ENCODE assay signal across 1 cellular context in the genomic region with DNA sequence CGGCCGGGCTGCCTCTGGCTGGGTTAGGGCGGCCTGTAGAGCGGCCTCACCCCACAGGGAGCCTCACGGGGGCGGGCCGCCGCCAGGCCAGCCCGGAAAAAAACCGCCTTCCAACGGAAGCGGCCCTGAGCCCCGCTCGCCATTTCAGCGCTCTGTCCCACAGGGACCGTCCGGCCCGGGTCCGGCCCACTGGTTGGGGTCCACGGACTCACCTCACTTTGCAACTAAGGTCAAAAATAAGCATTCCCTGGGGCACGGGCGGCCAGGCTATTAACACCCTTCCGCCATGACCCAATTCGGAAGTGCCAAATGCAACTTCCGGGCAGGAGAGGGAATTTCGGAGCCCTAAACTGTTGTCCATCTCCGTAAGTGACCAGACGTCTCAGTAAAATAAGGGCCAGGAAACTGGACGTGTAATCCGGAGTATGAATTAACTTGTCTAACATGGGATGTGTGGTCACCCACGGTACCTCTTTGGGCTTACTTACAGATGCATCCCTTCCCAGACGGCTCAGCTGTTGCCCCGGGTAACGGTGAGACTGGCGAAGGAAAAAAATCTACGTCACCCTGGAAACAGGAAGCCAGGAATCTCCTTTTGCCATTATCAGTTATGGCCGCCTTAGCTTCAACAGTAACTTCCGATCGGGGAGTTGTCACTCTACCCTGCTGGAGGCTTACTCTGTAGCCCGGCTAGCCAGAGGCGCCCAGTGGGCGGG.
TF ChIP-seq lines count a peak whose summit lies in the region.

A gene with protein sequence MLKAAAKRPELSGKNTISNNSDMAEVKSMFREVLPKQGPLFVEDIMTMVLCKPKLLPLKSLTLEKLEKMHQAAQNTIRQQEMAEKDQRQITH (minus strand): TSS at position 548 of the 716 bp plus-strand sequence. CDS start 1,023 bp downstream, outside the sequence.

TF ChIP-seq in HepG2, 621 proteins besides CTCF, POLR2A, EP300 and RAD21 (continued from another document and continues in another):
- TF ChIP-seq, protein P1, sequence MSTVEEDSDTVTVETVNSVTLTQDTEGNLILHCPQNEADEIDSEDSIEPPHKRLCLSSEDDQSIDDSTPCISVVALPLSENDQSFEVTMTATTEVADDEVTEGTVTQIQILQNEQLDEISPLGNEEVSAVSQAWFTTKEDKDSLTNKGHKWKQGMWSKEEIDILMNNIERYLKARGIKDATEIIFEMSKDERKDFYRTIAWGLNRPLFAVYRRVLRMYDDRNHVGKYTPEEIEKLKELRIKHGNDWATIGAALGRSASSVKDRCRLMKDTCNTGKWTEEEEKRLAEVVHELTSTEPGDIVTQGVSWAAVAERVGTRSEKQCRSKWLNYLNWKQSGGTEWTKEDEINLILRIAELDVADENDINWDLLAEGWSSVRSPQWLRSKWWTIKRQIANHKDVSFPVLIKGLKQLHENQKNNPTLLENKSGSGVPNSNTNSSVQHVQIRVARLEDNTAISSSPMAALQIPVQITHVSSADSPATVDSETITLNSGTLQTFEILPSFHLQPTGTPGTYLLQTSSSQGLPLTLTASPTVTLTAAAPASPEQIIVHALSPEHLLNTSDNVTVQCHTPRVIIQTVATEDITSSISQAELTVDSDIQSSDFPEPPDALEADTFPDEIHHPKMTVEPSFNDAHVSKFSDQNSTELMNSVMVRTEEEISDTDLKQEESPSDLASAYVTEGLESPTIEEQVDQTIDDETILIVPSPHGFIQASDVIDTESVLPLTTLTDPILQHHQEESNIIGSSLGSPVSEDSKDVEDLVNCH (CRISPR knock-in tag; IDR thresholded peaks at IDR 0.05), result no peak
- TF ChIP-seq PAX8 (CRISPR knock-in tag; IDR thresholded peaks at IDR 0.05; ENCODE audit: borderline replicate concordance), result no peak
- TF ChIP-seq, protein P2, sequence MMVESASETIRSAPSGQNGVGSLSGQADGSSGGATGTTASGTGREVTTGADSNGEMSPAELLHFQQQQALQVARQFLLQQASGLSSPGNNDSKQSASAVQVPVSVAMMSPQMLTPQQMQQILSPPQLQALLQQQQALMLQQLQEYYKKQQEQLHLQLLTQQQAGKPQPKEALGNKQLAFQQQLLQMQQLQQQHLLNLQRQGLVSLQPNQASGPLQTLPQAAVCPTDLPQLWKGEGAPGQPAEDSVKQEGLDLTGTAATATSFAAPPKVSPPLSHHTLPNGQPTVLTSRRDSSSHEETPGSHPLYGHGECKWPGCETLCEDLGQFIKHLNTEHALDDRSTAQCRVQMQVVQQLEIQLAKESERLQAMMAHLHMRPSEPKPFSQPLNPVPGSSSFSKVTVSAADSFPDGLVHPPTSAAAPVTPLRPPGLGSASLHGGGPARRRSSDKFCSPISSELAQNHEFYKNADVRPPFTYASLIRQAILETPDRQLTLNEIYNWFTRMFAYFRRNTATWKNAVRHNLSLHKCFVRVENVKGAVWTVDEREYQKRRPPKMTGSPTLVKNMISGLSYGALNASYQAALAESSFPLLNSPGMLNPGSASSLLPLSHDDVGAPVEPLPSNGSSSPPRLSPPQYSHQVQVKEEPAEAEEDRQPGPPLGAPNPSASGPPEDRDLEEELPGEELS (CRISPR knock-in tag; IDR thresholded peaks at IDR 0.05), result peak; percentile 12; the same call in 1 of the 2 replicates
- TF ChIP-seq ZNF232 (CRISPR knock-in tag; IDR thresholded peaks at IDR 0.05; ENCODE audit: borderline replicate concordance), result peak; percentile 71; the same call in 1 of the 2 replicates
- TF ChIP-seq, protein P3, sequence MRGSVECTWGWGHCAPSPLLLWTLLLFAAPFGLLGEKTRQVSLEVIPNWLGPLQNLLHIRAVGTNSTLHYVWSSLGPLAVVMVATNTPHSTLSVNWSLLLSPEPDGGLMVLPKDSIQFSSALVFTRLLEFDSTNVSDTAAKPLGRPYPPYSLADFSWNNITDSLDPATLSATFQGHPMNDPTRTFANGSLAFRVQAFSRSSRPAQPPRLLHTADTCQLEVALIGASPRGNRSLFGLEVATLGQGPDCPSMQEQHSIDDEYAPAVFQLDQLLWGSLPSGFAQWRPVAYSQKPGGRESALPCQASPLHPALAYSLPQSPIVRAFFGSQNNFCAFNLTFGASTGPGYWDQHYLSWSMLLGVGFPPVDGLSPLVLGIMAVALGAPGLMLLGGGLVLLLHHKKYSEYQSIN (CRISPR knock-in tag; IDR thresholded peaks at IDR 0.05; ENCODE audit: borderline replicate concordance), result no peak
- peak; percentile 94 for TF ChIP-seq YEATS4 (CRISPR knock-in tag; IDR thresholded peaks at IDR 0.05; ENCODE audit: borderline replicate concordance)
- TF ChIP-seq, protein P4, sequence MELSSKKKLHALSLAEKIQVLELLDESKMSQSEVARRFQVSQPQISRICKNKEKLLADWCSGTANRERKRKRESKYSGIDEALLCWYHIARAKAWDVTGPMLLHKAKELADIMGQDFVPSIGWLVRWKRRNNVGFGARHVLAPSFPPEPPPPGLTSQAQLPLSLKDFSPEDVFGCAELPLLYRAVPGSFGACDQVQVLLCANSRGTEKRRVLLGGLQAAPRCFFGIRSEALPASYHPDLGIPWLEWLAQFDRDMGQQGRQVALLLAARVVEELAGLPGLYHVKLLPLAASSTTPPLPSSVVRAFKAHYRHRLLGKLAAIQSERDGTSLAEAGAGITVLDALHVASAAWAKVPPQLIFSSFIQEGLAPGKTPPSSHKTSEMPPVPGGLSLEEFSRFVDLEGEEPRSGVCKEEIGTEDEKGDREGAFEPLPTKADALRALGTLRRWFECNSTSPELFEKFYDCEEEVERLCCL (CRISPR knock-in tag; IDR thresholded peaks at IDR 0.05; ENCODE audit: borderline replicate concordance), result no peak
- TF ChIP-seq ESRRA (CRISPR knock-in tag; IDR thresholded peaks at IDR 0.05; ENCODE audit: low read depth), result peak; percentile 23; the same call in 1 of the 2 replicates
- TF ChIP-seq RBM22 (optimal IDR thresholded peaks at IDR 0.05; ENCODE audit: low read length), result peak; percentile 95
- no peak for TF ChIP-seq NR1H2 (CRISPR knock-in tag; IDR thresholded peaks at IDR 0.05; ENCODE audit: borderline replicate concordance, low read depth)
- no peak for TF ChIP-seq FOXM1 (CRISPR knock-in tag; IDR thresholded peaks at IDR 0.05)
- TF ChIP-seq ONECUT2 (CRISPR knock-in tag; IDR thresholded peaks at IDR 0.05), result no peak; the same call in 1 of the 2 replicates
- no peak for TF ChIP-seq MAFF (IDR thresholded peaks at IDR 0.05; ENCODE audit: low read depth, low read length)
- TF ChIP-seq, protein P5, sequence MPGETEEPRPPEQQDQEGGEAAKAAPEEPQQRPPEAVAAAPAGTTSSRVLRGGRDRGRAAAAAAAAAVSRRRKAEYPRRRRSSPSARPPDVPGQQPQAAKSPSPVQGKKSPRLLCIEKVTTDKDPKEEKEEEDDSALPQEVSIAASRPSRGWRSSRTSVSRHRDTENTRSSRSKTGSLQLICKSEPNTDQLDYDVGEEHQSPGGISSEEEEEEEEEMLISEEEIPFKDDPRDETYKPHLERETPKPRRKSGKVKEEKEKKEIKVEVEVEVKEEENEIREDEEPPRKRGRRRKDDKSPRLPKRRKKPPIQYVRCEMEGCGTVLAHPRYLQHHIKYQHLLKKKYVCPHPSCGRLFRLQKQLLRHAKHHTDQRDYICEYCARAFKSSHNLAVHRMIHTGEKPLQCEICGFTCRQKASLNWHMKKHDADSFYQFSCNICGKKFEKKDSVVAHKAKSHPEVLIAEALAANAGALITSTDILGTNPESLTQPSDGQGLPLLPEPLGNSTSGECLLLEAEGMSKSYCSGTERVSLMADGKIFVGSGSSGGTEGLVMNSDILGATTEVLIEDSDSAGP (CRISPR knock-in tag; IDR thresholded peaks at IDR 0.05; ENCODE audit: borderline replicate concordance), result peak; percentile 82; the same call in 1 of the 2 replicates
- peak; percentile 93 for TF ChIP-seq ZBTB21 (CRISPR knock-in tag; IDR thresholded peaks at IDR 0.05)
- peak; percentile 84 for TF ChIP-seq HCFC1 (IDR thresholded peaks at IDR 0.05; ENCODE audit: low read depth, low read length)
- TF ChIP-seq, protein P6, sequence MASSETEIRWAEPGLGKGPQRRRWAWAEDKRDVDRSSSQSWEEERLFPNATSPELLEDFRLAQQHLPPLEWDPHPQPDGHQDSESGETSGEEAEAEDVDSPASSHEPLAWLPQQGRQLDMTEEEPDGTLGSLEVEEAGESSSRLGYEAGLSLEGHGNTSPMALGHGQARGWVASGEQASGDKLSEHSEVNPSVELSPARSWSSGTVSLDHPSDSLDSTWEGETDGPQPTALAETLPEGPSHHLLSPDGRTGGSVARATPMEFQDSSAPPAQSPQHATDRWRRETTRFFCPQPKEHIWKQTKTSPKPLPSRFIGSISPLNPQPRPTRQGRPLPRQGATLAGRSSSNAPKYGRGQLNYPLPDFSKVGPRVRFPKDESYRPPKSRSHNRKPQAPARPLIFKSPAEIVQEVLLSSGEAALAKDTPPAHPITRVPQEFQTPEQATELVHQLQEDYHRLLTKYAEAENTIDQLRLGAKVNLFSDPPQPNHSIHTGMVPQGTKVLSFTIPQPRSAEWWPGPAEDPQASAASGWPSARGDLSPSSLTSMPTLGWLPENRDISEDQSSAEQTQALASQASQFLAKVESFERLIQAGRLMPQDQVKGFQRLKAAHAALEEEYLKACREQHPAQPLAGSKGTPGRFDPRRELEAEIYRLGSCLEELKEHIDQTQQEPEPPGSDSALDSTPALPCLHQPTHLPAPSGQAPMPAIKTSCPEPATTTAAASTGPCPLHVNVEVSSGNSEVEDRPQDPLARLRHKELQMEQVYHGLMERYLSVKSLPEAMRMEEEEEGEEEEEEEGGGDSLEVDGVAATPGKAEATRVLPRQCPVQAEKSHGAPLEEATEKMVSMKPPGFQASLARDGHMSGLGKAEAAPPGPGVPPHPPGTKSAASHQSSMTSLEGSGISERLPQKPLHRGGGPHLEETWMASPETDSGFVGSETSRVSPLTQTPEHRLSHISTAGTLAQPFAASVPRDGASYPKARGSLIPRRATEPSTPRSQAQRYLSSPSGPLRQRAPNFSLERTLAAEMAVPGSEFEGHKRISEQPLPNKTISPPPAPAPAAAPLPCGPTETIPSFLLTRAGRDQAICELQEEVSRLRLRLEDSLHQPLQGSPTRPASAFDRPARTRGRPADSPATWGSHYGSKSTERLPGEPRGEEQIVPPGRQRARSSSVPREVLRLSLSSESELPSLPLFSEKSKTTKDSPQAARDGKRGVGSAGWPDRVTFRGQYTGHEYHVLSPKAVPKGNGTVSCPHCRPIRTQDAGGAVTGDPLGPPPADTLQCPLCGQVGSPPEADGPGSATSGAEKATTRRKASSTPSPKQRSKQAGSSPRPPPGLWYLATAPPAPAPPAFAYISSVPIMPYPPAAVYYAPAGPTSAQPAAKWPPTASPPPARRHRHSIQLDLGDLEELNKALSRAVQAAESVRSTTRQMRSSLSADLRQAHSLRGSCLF (CRISPR knock-in tag; IDR thresholded peaks at IDR 0.05; ENCODE audit: borderline replicate concordance), result peak; percentile 94; the same call in 1 of the 2 replicates
- peak; percentile 38; the same call in 1 of the 2 replicates for TF ChIP-seq CCDC6 (CRISPR knock-in tag; IDR thresholded peaks at IDR 0.05)
- TF ChIP-seq U2AF2 (IDR thresholded peaks at IDR 0.05; ENCODE audit: low read depth, low read length), result peak; percentile 84; the same call in 1 of the 2 replicates
- 0 out of 2 replicates have a peak, but pooled peaks have one; percentile 66 for TF ChIP-seq ZNF33B (CRISPR knock-in tag; IDR thresholded peaks at IDR 0.05)
- peak; percentile 63 for TF ChIP-seq SRF (IDR thresholded peaks at IDR 0.05; ENCODE audit: low read depth, low read length)
- no peak for TF ChIP-seq ZZZ3 (CRISPR knock-in tag; IDR thresholded peaks at IDR 0.05; ENCODE audit: borderline replicate concordance)
- no peak; the same call in none of the 2 replicates for TF ChIP-seq ZNF274 (CRISPR knock-in tag; IDR thresholded peaks at IDR 0.05)
- TF ChIP-seq, protein P7, sequence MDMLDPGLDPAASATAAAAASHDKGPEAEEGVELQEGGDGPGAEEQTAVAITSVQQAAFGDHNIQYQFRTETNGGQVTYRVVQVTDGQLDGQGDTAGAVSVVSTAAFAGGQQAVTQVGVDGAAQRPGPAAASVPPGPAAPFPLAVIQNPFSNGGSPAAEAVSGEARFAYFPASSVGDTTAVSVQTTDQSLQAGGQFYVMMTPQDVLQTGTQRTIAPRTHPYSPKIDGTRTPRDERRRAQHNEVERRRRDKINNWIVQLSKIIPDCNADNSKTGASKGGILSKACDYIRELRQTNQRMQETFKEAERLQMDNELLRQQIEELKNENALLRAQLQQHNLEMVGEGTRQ (IDR thresholded peaks at IDR 0.05; ENCODE audit: low read depth, low read length), result no peak
- TF ChIP-seq, protein P7 (CRISPR knock-in tag; IDR thresholded peaks at IDR 0.05; ENCODE audit: borderline replicate concordance), result peak; percentile 49; the same call in 1 of the 2 replicates
- TF ChIP-seq FOXC1 (CRISPR knock-in tag; IDR thresholded peaks at IDR 0.05; ENCODE audit: borderline replicate concordance), result peak; percentile 89; the same call in 1 of the 2 replicates
- TF ChIP-seq MTA1 (CRISPR knock-in tag; IDR thresholded peaks at IDR 0.05; ENCODE audit: borderline replicate concordance), result peak; percentile 20; the same call in 1 of the 2 replicates
- no peak for TF ChIP-seq TCF7L2 (IDR thresholded peaks at IDR 0.05; ENCODE audit: low read depth, low read length)
- peak; percentile 40; the same call in 1 of the 2 replicates for TF ChIP-seq ZNF558 (CRISPR knock-in tag; IDR thresholded peaks at IDR 0.05; ENCODE audit: borderline replicate concordance)
- TF ChIP-seq ARNT2 (CRISPR knock-in tag; IDR thresholded peaks at IDR 0.05; ENCODE audit: low read depth), result peak; percentile 57; the same call in 1 of the 2 replicates
- no peak for TF ChIP-seq ZNF720 (CRISPR knock-in tag; IDR thresholded peaks at IDR 0.05)
- no peak for TF ChIP-seq KDM1A (CRISPR knock-in tag; IDR thresholded peaks at IDR 0.05)
- no peak for TF ChIP-seq ZNF678 (CRISPR knock-in tag; IDR thresholded peaks at IDR 0.05)
